34 cellular contexts compared by ENCODE assay signal in genomic region chr4:143019351-143019750, GRCh38.
"Had no signal": no experiment of that assay in that cellular context is flagged by ENCODE, and none has a peak within 500 bp of the region (broad histone marks: within the 10 kb centered on the region; RNA-seq: fewer than 3 reads in every experiment).

No MANE protein-coding gene starts in this region.

- H3K9me3 ChIP-seq: Peyer's patch had no signal

- H3K9me3 Mint-ChIP-seq: activated B cell treated with CpG ODN at 0.5 μM for 24 hours; activated CD4-positive, alpha-beta memory T cell treated with anti-CD3 and anti-CD28 coated beads for 36 hours; activated naive CD4-positive, alpha-beta T cell treated with anti-CD3 and anti-CD28 coated beads, Interleukin-2, amount 10 ng/mL, durations not matched to agents 7 days and 5 days; activated naive CD8-positive, alpha-beta T cell treated with anti-CD3 and anti-CD28 coated beads, Interleukin-2, amount 50 U/mL, for 24 hours; activated T-cell treated with anti-CD3 and anti-CD28 coated beads, Interleukin-2, amount 50 U/mL, for 4 hours had no signal

- H3K36me3 Mint-ChIP-seq: activated CD4-positive, alpha-beta memory T cell treated with anti-CD3 and anti-CD28 coated beads for 36 hours; activated naive CD4-positive, alpha-beta T cell treated with anti-CD3 and anti-CD28 coated beads, Interleukin-2, amount 10 ng/mL, durations not matched to agents 7 days and 5 days; activated naive CD8-positive, alpha-beta T cell; brain had no signal

- DNase-seq: activated B cell treated with CpG ODN at 0.5 μM for 24 hours; activated CD4-positive, alpha-beta memory T cell treated with anti-CD3 and anti-CD28 coated beads for 36 hours; activated CD4-positive, alpha-beta T cell treated with anti-CD3 and anti-CD28 coated beads for 4 hours; activated CD4-positive, alpha-beta T cell treated with anti-CD3 and anti-CD28 coated beads, Interleukin-2, amount 50 U/mL, for 1 hour; activated CD4-positive, CD25-positive, alpha-beta regulatory T cell treated with anti-CD3 and anti-CD28 coated beads, Interleukin-2, amount 50 U/mL, for 72 hours; activated CD8-positive, alpha-beta memory T cell treated with anti-CD3 and anti-CD28 coated beads, Interleukin-2, amount 50 U/mL, for 4 hours; activated effector memory CD4-positive, alpha-beta T cell treated with Interleukin-2 at 50 U/mL for 16 hours; activated naive CD4-positive, alpha-beta T cell treated with anti-CD3 and anti-CD28 coated beads, Interleukin-2, amount 10 ng/mL, durations not matched to agents 7 days and 5 days; activated naive CD8-positive, alpha-beta T cell treated with anti-CD3 and anti-CD28 coated beads, Interleukin-2, amount 50 U/mL, for 24 hours; activated T-cell treated with anti-CD3 and anti-CD28 coated beads for 4 hours; activated T-cell treated with anti-CD3 and anti-CD28 coated beads, Interleukin-2, amount 50 U/mL, for 4 hours; anterior cingulate cortex; caudate nucleus; cerebellar nuclear complex; IMR-90; NCI-H1092 treated with DMSO at 0.1 percent for 48 hours; NCI-H146; NCI-H2081; NCI-H226; NCI-H446 treated with DMSO at 0.1 percent for 48 hours; NCI-H524 treated with DMSO at 0.1 percent for 48 hours; NCI-H748 treated with DMSO at 0.1 percent for 48 hours; NK-92 treated with Interleukin-12 subunit alpha and Interleukin-12 subunit beta, amount 100 ng/mL, for 24 hours; PC-3; Peyer's patch; RPMI8226; SHP77 treated with DMSO at 0.1 percent for 48 hours; SW 1271; T-helper 1 cell; T-helper 2 cell; T-helper 9 cell had no signal

- H3K4me3 Mint-ChIP-seq: activated B cell treated with CpG ODN at 0.5 μM for 24 hours; activated CD4-positive, alpha-beta memory T cell treated with anti-CD3 and anti-CD28 coated beads for 36 hours; activated naive CD4-positive, alpha-beta T cell treated with anti-CD3 and anti-CD28 coated beads, Interleukin-2, amount 10 ng/mL, durations not matched to agents 7 days and 5 days; activated naive CD8-positive, alpha-beta T cell; activated naive CD8-positive, alpha-beta T cell treated with anti-CD3 and anti-CD28 coated beads, Interleukin-2, amount 50 U/mL, for 24 hours; activated T-cell treated with anti-CD3 and anti-CD28 coated beads, Interleukin-2, amount 50 U/mL, for 4 hours; brain had no signal

- H3K27ac Mint-ChIP-seq: activated B cell treated with CpG ODN at 0.5 μM for 24 hours; activated CD4-positive, alpha-beta memory T cell treated with anti-CD3 and anti-CD28 coated beads for 36 hours; activated naive CD4-positive, alpha-beta T cell treated with anti-CD3 and anti-CD28 coated beads, Interleukin-2, amount 10 ng/mL, durations not matched to agents 7 days and 5 days; activated naive CD8-positive, alpha-beta T cell; activated naive CD8-positive, alpha-beta T cell treated with anti-CD3 and anti-CD28 coated beads, Interleukin-2, amount 50 U/mL, for 24 hours; brain had no signal

- ATAC-seq: activated naive CD8-positive, alpha-beta T cell treated with anti-CD3 and anti-CD28 coated beads, Interleukin-2, amount 50 U/mL, for 24 hours; activated T-cell treated with anti-CD3 and anti-CD28 coated beads, Interleukin-2, amount 50 U/mL, for 4 hours; K562; PC-3 had no signal

- H3K4me1 Mint-ChIP-seq: activated naive CD8-positive, alpha-beta T cell treated with anti-CD3 and anti-CD28 coated beads, Interleukin-2, amount 50 U/mL, for 24 hours; brain had no signal

- H3K36me3 ChIP-seq: Peyer's patch had no signal

- H3K27me3 Mint-ChIP-seq: activated B cell treated with CpG ODN at 0.5 μM for 24 hours; activated naive CD8-positive, alpha-beta T cell; activated naive CD8-positive, alpha-beta T cell treated with anti-CD3 and anti-CD28 coated beads, Interleukin-2, amount 50 U/mL, for 24 hours had no signal

- H3K4me1 ChIP-seq: Peyer's patch had no signal

- H3K27me3 ChIP-seq: Peyer's patch had no signal

- H3K4me3 ChIP-seq: K562, Peyer's patch had no signal
